9 cellular contexts compared by ENCODE assay signal in genomic region chr22:40414306-40414705, GRCh38. TPM values are rescaled to one million over a fixed set of nuclear protein-coding genes. Genes with fewer than 3 reads are reported as not detected.
DNase-seq lines count a peak whose midpoint lies in the region; ATAC-seq and TF ChIP-seq lines count a peak whose summit lies in the region.
"Had no signal": no experiment of that assay in that cellular context is flagged by ENCODE, and none has a peak within 500 bp of the region (broad histone marks: within the 10 kb centered on the region; RNA-seq: fewer than 3 reads in every experiment).

No MANE protein-coding gene starts in this region.

- no peak for ATAC-seq in HG03432 (IDR thresholded peaks at IDR 0.05; ENCODE audit: unreplicated experiment)
- ATAC-seq in HG03442 (IDR thresholded peaks at IDR 0.05; ENCODE audit: unreplicated experiment), result no peak

- DNase-seq in ELR (ENCODE audit: low read depth) (peak; percentile 26), RPMI7951 (ENCODE audit: low read depth) (peak; percentile 36), epithelial cell of esophagus (ENCODE audit: low read depth) (peak; percentile 62), sigmoid colon (no peak)
- DNase-seq in stimulated activated CD4-positive, alpha-beta T cell treated with anti-CD3 and anti-CD28 coated beads, Interleukin-4, amount 100 ng/mL, for 24 hours, result no peak
- DNase-seq: substantia nigra had no signal

- TF ChIP-seq EP300 in sigmoid colon (IDR thresholded peaks at IDR 0.05), result no peak

- H3K4me3 ChIP-seq in epithelial cell of esophagus (ENCODE audit: low read length) (no peak overlapping the region), sigmoid colon (no peak overlapping the region)
- H3K4me3 ChIP-seq: mucosa of descending colon had no signal

- peak overlapping the region in 3 of 4 donors; percentile 16 to 40 (median 29) for H3K27ac ChIP-seq in sigmoid colon

- H3K9me3 ChIP-seq in sigmoid colon, result no peaks in the 10 kb centered on the region
- H3K9me3 ChIP-seq: mucosa of descending colon had no signal

- peaks cover 0 to 16% (median 7%) of the 10 kb centered on the region in 4 donors for H3K4me1 ChIP-seq in sigmoid colon

- no peak for TF ChIP-seq POLR2A in sigmoid colon (IDR thresholded peaks at IDR 0.05)

- TF ChIP-seq CTCF in epithelial cell of esophagus (IDR thresholded peaks at IDR 0.05; ENCODE audit: insufficient read depth, low read depth, low read length, missing control alignments), result no peak
- TF ChIP-seq CTCF in sigmoid colon (IDR thresholded peaks at IDR 0.05), result no peak

- H3K36me3 ChIP-seq in sigmoid colon, result peaks cover 13 to 65% (median 42%) of the 10 kb centered on the region in 4 donors

- WGBS in sigmoid colon, 2 donors, result 72 to 79% methylated on average over 3 of the region's 3 CpGs

- no peaks in the 10 kb centered on the region for H3K27me3 ChIP-seq in sigmoid colon

- intact Hi-C loops in sigmoid colon (cut with DNase I), result no loop called here

RNA-seq across cellular contexts. Expression of gene SGSM3, which starts 43.9 kb away (rescaled TPM):
- 28.8 and 29.8 TPM in 2 replicates for total RNA-seq in RPMI7951 (2014; rRNA removed; shearing (Covaris generic))
- total RNA-seq in sigmoid colon, result 10 to 100 TPM; 27.0 to 51.2 (median 32.9) TPM
- polyA plus RNA-seq in sigmoid colon, result 100 to 1,000 TPM; 102 to 119 (median 113) TPM

Comparison
In these comparisons a context has a peak if more than half of its experiments do, and no peak if none do; other contexts are left out.
1. DNase-seq: peak in ELR (single experiment), RPMI7951 (single experiment) and epithelial cell of esophagus (single experiment); none in sigmoid colon (single experiment) and stimulated activated CD4-positive, alpha-beta T cell treated with anti-CD3 and anti-CD28 coated beads, Interleukin-4, amount 100 ng/mL, for 24 hours (single experiment).